In genomic region chr15:49843725-49844124, GRCh38 we compare ENCODE assay signal across 25 cellular contexts.
"Had no signal": no experiment of that assay in that cellular context is flagged by ENCODE, and none has a peak within 500 bp of the region (broad histone marks: within the 10 kb centered on the region; RNA-seq: fewer than 3 reads in every experiment).

No MANE protein-coding gene starts in this region.

- FAIRE-seq: colon, endometrium had no signal

- H3K4me3 ChIP-seq: cardiac muscle cell, esophagus squamous epithelium, skin epidermis, suprapubic skin, upper lobe of left lung had no signal

- H3K4me1 ChIP-seq: upper lobe of left lung had no signal

- ATAC-seq: activated naive CD8-positive, alpha-beta T cell treated with anti-CD3 and anti-CD28 coated beads, Interleukin-2, amount 50 U/mL, for 24 hours; activated T-helper 17 cell treated with anti-CD3 and anti-CD28 coated beads, Interleukin-2, amount 50 U/mL, for 72 hours; left ventricle myocardium superior; stimulated activated naive CD8-positive, alpha-beta T cell treated with anti-CD3 and anti-CD28 coated beads, Interleukin-15, Interleukin-2, amounts not matched to agents 100 U/mL and 50 U/mL, for 24 hours had no signal

- DNase-seq: activated CD4-positive, alpha-beta T cell treated with anti-CD3 and anti-CD28 coated beads, Interleukin-2, amount 50 U/mL, for 4 hours; activated CD4-positive, CD25-positive, alpha-beta regulatory T cell treated with anti-CD3 and anti-CD28 coated beads, Interleukin-2, amount 50 U/mL, for 72 hours; activated naive CD4-positive, alpha-beta T cell treated with anti-CD3 and anti-CD28 coated beads for 36 hours; activated naive CD8-positive, alpha-beta T cell treated with anti-CD3 and anti-CD28 coated beads, Interleukin-2, amount 50 U/mL, for 24 hours; activated T-cell treated with anti-CD3 and anti-CD28 coated beads for 4 hours; aorta; esophagus squamous epithelium; glutamatergic neuron; left ventricle myocardium superior; nucleus accumbens; posterior cingulate gyrus; retina; stimulated activated CD4-positive, alpha-beta T cell treated with anti-CD3 and anti-CD28 coated beads, Interleukin-15, amount 100 ng/mL, for 24 hours; stimulated activated CD4-positive, alpha-beta T cell treated with anti-CD3 and anti-CD28 coated beads, Interleukin-4, amount 100 ng/mL, for 24 hours; stimulated activated CD8-positive, alpha-beta memory T cell treated with anti-CD3 and anti-CD28 coated beads, Interleukin-4, amount 100 ng/mL, for 48 hours; stimulated activated naive CD8-positive, alpha-beta T cell treated with anti-CD3 and anti-CD28 coated beads, Interleukin-15, Interleukin-2, amounts not matched to agents 100 U/mL and 50 U/mL, for 24 hours; T-helper 1 cell; T1000; upper lobe of left lung had no signal

- H3K27me3 ChIP-seq: cardiac muscle cell, esophagus squamous epithelium, suprapubic skin, upper lobe of left lung had no signal

- H3K36me3 ChIP-seq: cardiac muscle cell, esophagus squamous epithelium, suprapubic skin, upper lobe of left lung had no signal

- H3K9me3 ChIP-seq: upper lobe of left lung had no signal

- H3K27ac ChIP-seq: cardiac muscle cell, esophagus squamous epithelium, skin epidermis, suprapubic skin, upper lobe of left lung had no signal
